1 cellular context compared by ENCODE assay signal in the genomic region with DNA sequence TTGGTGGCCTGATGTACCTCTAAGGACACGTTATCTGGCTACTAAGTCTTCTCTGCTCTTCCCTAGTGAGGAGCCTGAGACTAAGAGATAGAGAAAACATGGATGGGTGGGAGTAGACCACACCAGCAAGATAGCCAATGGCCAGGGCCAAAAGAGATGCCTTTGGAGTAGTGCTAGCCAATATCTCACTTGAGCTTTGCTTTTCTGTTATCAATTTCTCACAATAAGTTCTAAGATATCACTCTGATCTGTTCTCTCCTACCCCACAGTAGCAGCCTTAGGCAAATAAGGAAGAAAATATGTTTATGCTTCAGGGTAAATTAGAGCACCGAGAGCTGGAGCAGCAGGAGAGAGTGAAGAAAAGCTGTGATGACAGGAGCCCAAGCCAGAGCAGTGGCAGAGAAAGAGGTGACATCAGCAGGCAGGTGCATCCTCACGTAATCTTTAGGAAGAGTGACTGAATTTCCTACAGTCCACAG.
TF ChIP-seq lines count a peak whose summit lies in the region.

No MANE protein-coding gene starts in this region.

TF ChIP-seq in K562, 482 proteins besides CTCF, POLR2A, EP300 and RAD21 (continued from another document and continues in another):
- TF ChIP-seq ZFP91 (CRISPR knock-in tag; IDR thresholded peaks at IDR 0.05) (no peak), RBM39 (optimal IDR thresholded peaks at IDR 0.05; ENCODE audit: low read depth, low read length) (no peak), SIN3B (IDR thresholded peaks at IDR 0.05; ENCODE audit: low read depth) (no peak), TBL1XR1 (IDR thresholded peaks at IDR 0.05; ENCODE audit: low read length in 2 of 2) (peak; percentile 49 to 78; a peak in 3 of 4 replicates), CREB1 (IDR thresholded peaks at IDR 0.05) (0 out of 2 replicates have a peak, but pooled peaks have one; percentile 53), CREB1 (CRISPR knock-in tag; IDR thresholded peaks at IDR 0.05) (no peak), XRCC3 (IDR thresholded peaks at IDR 0.05) (no peak), HEY1 (CRISPR knock-in tag; IDR thresholded peaks at IDR 0.05; ENCODE audit: borderline replicate concordance) (0 out of 2 replicates have a peak, but pooled peaks have one; percentile 36), ZNF212 (CRISPR knock-in tag; IDR thresholded peaks at IDR 0.05) (no peak), THRAP3 (IDR thresholded peaks at IDR 0.05; ENCODE audit: borderline replicate concordance) (no peak), ZNF507 (tag; conservative IDR thresholded peaks at IDR 0.05) (no peak), ZNF24 (IDR thresholded peaks at IDR 0.05) (no peak), FOXJ2 (tag; IDR thresholded peaks at IDR 0.05) (no peak), PHF20 (IDR thresholded peaks at IDR 0.05; ENCODE audit: partially characterized antibody) (no peak), GABPA (tag; conservative IDR thresholded peaks at IDR 0.05; ENCODE audit: low read depth) (no peak), PHB2 (IDR thresholded peaks at IDR 0.05; ENCODE audit: low read depth) (peak; percentile 74; the same call in 1 of the 2 replicates), ZNF77 (CRISPR knock-in tag; IDR thresholded peaks at IDR 0.05) (no peak), PREB (CRISPR knock-in tag; IDR thresholded peaks at IDR 0.05) (no peak), NFXL1 (CRISPR knock-in tag; IDR thresholded peaks at IDR 0.05) (no peak), ZNF449 (CRISPR knock-in tag; IDR thresholded peaks at IDR 0.05) (no peak), PRDM10 (IDR thresholded peaks at IDR 0.05; ENCODE audit: partially characterized antibody) (no peak), ZNF316 (IDR thresholded peaks at IDR 0.05) (no peak), CHD4 (IDR thresholded peaks at IDR 0.05; ENCODE audit: insufficient read depth, insufficient replicate concordance, low read depth, low read length, poor library complexity, severe bottlenecking) (no peak), FOSL1 (tag; conservative IDR thresholded peaks at IDR 0.05) (peak; percentile 51; the same call in 1 of the 2 replicates), FOXK2 (conservative IDR thresholded peaks at IDR 0.05 in 1 of 2, IDR thresholded peaks at IDR 0.05 in 1 of 2; ENCODE audit: low read depth in 2 of 2) (0 out of 4 replicates have a peak, but pooled peaks of 1 of the 2 experiments have one; percentile 53), KAT8 (IDR thresholded peaks at IDR 0.05; ENCODE audit: low read depth) (no peak), FIP1L1 (IDR thresholded peaks at IDR 0.05; ENCODE audit: low read depth, low read length, poor library complexity, severe bottlenecking) (no peak), TSHZ1 (CRISPR knock-in tag; IDR thresholded peaks at IDR 0.05) (no peak), CHCHD3 (CRISPR knock-in tag; IDR thresholded peaks at IDR 0.05) (no peak), DLX4 (CRISPR knock-in tag; IDR thresholded peaks at IDR 0.05) (no peak), SNIP1 (IDR thresholded peaks at IDR 0.05; ENCODE audit: low read depth) (no peak), ZNF347 (CRISPR knock-in tag; IDR thresholded peaks at IDR 0.05; ENCODE audit: low read depth) (no peak)
- TF ChIP-seq, protein P1, sequence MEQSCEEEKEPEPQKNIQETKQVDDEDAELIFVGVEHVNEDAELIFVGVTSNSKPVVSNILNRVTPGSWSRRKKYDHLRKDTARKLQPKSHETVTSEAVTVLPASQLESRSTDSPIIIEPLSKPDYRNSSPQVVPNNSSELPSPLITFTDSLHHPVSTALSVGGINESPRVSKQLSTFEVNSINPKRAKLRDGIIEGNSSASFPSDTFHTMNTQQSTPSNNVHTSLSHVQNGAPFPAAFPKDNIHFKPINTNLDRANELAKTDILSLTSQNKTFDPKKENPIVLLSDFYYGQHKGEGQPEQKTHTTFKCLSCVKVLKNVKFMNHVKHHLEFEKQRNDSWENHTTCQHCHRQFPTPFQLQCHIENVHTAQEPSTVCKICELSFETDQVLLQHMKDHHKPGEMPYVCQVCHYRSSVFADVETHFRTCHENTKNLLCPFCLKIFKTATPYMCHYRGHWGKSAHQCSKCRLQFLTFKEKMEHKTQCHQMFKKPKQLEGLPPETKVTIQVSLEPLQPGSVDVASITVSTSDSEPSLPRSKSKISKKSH (CRISPR knock-in tag; IDR thresholded peaks at IDR 0.05): no peak
- TF ChIP-seq, protein P2, sequence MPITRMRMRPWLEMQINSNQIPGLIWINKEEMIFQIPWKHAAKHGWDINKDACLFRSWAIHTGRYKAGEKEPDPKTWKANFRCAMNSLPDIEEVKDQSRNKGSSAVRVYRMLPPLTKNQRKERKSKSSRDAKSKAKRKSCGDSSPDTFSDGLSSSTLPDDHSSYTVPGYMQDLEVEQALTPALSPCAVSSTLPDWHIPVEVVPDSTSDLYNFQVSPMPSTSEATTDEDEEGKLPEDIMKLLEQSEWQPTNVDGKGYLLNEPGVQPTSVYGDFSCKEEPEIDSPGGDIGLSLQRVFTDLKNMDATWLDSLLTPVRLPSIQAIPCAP (CRISPR knock-in tag; IDR thresholded peaks at IDR 0.05; ENCODE audit: borderline replicate concordance): no peak
- TF ChIP-seq, protein P3, sequence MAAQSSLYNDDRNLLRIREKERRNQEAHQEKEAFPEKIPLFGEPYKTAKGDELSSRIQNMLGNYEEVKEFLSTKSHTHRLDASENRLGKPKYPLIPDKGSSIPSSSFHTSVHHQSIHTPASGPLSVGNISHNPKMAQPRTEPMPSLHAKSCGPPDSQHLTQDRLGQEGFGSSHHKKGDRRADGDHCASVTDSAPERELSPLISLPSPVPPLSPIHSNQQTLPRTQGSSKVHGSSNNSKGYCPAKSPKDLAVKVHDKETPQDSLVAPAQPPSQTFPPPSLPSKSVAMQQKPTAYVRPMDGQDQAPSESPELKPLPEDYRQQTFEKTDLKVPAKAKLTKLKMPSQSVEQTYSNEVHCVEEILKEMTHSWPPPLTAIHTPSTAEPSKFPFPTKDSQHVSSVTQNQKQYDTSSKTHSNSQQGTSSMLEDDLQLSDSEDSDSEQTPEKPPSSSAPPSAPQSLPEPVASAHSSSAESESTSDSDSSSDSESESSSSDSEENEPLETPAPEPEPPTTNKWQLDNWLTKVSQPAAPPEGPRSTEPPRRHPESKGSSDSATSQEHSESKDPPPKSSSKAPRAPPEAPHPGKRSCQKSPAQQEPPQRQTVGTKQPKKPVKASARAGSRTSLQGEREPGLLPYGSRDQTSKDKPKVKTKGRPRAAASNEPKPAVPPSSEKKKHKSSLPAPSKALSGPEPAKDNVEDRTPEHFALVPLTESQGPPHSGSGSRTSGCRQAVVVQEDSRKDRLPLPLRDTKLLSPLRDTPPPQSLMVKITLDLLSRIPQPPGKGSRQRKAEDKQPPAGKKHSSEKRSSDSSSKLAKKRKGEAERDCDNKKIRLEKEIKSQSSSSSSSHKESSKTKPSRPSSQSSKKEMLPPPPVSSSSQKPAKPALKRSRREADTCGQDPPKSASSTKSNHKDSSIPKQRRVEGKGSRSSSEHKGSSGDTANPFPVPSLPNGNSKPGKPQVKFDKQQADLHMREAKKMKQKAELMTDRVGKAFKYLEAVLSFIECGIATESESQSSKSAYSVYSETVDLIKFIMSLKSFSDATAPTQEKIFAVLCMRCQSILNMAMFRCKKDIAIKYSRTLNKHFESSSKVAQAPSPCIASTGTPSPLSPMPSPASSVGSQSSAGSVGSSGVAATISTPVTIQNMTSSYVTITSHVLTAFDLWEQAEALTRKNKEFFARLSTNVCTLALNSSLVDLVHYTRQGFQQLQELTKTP (IDR thresholded peaks at IDR 0.05; ENCODE audit: low read depth in 1 of 2, partially characterized antibody in 2 of 2): no peak
- TF ChIP-seq, protein P4, sequence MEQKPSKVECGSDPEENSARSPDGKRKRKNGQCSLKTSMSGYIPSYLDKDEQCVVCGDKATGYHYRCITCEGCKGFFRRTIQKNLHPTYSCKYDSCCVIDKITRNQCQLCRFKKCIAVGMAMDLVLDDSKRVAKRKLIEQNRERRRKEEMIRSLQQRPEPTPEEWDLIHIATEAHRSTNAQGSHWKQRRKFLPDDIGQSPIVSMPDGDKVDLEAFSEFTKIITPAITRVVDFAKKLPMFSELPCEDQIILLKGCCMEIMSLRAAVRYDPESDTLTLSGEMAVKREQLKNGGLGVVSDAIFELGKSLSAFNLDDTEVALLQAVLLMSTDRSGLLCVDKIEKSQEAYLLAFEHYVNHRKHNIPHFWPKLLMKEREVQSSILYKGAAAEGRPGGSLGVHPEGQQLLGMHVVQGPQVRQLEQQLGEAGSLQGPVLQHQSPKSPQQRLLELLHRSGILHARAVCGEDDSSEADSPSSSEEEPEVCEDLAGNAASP (IDR thresholded peaks at IDR 0.05): no peak
